Comparison of ENCODE assay signal across 19 cellular contexts in the genomic region with DNA sequence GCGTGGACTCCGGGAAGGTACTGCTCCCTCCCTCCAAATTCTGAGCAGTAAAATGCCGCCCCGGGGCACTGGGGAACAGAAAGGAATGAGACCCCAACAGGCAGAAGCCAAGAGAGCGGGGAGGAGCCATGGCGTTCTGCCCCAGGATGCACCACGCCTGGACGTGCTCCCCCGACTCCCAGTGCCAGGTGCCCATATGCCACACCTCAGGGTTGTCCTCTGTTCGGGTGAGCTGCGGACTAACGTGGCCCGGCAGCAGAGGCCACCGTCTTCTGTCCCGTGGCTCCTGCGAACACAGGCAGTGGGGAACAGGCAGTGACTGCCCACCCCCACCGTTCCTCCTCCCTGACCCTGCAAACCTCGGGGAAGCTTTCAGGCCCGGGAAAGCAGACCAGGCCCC. TPM values are rescaled to one million over a fixed set of nuclear protein-coding genes. Genes with fewer than 3 reads are reported as not detected.
DNase-seq lines count a peak whose midpoint lies in the region; ATAC-seq and TF ChIP-seq lines count a peak whose summit lies in the region.
"Had no signal": no experiment of that assay in that cellular context is flagged by ENCODE, and none has a peak within 500 bp of the region (broad histone marks: within the 10 kb centered on the region; RNA-seq: fewer than 3 reads in every experiment).

No MANE protein-coding gene starts in this region.

- dilution Hi-C loops in mammary epithelial cell (cut with HindIII; ENCODE audit: low sequenced_read_pairs): loop anchor here (5.0 to 10.0 kb wide), 2 partner anchors 159 to 256 kb away; no protein-coding TSS in a partner anchor

- H3K4me1 Mint-ChIP-seq in MCF 10A (ENCODE audit: insufficient read depth, unreplicated experiment): peaks cover 11% of the 10 kb centered on the region

- H3K4me3 ChIP-seq in mammary epithelial cell (replicated peaks in 1 of 3; ENCODE audit: insufficient read depth in 1 of 3, low read depth in 2 of 3, low read length in 3 of 3) (no peak overlapping the region), upper lobe of right lung (no peak overlapping the region)
- H3K4me3 ChIP-seq: body of pancreas, colonic mucosa, thoracic aorta had no signal

- H3K4me1 ChIP-seq in mammary epithelial cell (ENCODE audit: insufficient read depth, low read length): peaks cover 14% of the 10 kb centered on the region
- H3K4me1 ChIP-seq in upper lobe of right lung: peaks cover 14% of the 10 kb centered on the region

- H3K27ac ChIP-seq in mammary epithelial cell (ENCODE audit: insufficient read depth, low read depth, low read length) (no peak overlapping the region), upper lobe of right lung (no peak overlapping the region)
- H3K27ac ChIP-seq: C4-2B, colonic mucosa, parathyroid adenoma, thoracic aorta had no signal

- no peak overlapping the region for H3K4me2 ChIP-seq in mammary epithelial cell (ENCODE audit: insufficient read depth, low read depth, low read length)

- H3K36me3 ChIP-seq in mammary epithelial cell (ENCODE audit: insufficient read depth, low read length) (peaks cover 18% of the 10 kb centered on the region), upper lobe of right lung (peaks cover 47% of the 10 kb centered on the region)

- no peak for ATAC-seq in upper lobe of right lung
- ATAC-seq in activated naive CD4-positive, alpha-beta T cell treated with anti-CD3 and anti-CD28 coated beads, Interleukin-2, amount 50 U/mL, for 72 hours: no peak
- ATAC-seq: body of pancreas; natural killer cell treated with Interleukin-12 subunit alpha and Interleukin-12 subunit beta and Interleukin-15 and Interleukin-18, amount 100 ng/mL, for 72 hours; sciatic nerve; stimulated activated memory B cell treated with anti-CD40 and anti-IgM and Interleukin-4, amounts not matched to agents 10 μg/mL and 1 μg/mL and 100 μg/mL, for 72 hours had no signal

- TSS peak; percentile 29 for BruUV-seq in mammary epithelial cell (replicated peaks; lab: Mats Ljungman, UMichigan)
- no TSS peak for BruUV-seq in MCF 10A (replicated peaks; lab: Mats Ljungman, UMichigan)

- H4K20me1 ChIP-seq in mammary epithelial cell (ENCODE audit: insufficient read depth, low read length): no peaks in the 10 kb centered on the region

- TF ChIP-seq CTCF in mammary epithelial cell (conservative IDR thresholded peaks at IDR 0.05 in 1 of 2, IDR thresholded peaks at IDR 0.05 in 1 of 2; ENCODE audit: extremely low read depth in 1 of 2, insufficient read depth in 1 of 2, low read depth in 1 of 2, low read length in 2 of 2): no peak
- TF ChIP-seq CTCF in MCF 10A (IDR thresholded peaks at IDR 0.05; ENCODE audit: unreplicated experiment): no peak
- no peak for TF ChIP-seq CTCF in upper lobe of right lung (IDR thresholded peaks at IDR 0.05)

- H3K27ac Mint-ChIP-seq in MCF 10A (ENCODE audit: low read depth, unreplicated experiment): no peak overlapping the region
- H3K27ac Mint-ChIP-seq in activated naive CD4-positive, alpha-beta T cell treated with anti-CD3 and anti-CD28 coated beads, Interleukin-2, amount 50 U/mL, for 72 hours: peak overlapping the region in 1 of 2 donors; percentile 60
- H3K27ac Mint-ChIP-seq: activated naive CD4-positive, alpha-beta T cell treated with anti-CD3 and anti-CD28 coated beads, Interleukin-2, amount 50 U/mL, for 24 hours; IgD-negative memory B cell; mesothelial cell of epicardium; natural killer cell treated with Interleukin-12 subunit alpha and Interleukin-12 subunit beta and Interleukin-15 and Interleukin-18, amount 100 ng/mL, for 72 hours; stimulated activated memory B cell treated with anti-CD40 and anti-IgM and Interleukin-4, amounts not matched to agents 10 μg/mL and 1 μg/mL and 100 μg/mL, for 72 hours had no signal

- no peak overlapping the region for H3K9ac ChIP-seq in mammary epithelial cell (ENCODE audit: insufficient read depth, low read length)
- H3K9ac ChIP-seq: parathyroid adenoma had no signal

- no peak overlapping the region for H2AFZ ChIP-seq in mammary epithelial cell (ENCODE audit: low read depth, low read length)
- H2AFZ ChIP-seq: parathyroid adenoma had no signal

- no peaks in the 10 kb centered on the region for H3K27me3 Mint-ChIP-seq in MCF 10A (ENCODE audit: insufficient read depth, unreplicated experiment)
- H3K27me3 Mint-ChIP-seq: activated naive CD4-positive, alpha-beta T cell treated with anti-CD3 and anti-CD28 coated beads, Interleukin-2, amount 50 U/mL, for 24 hours; IgD-negative memory B cell; natural killer cell treated with Interleukin-12 subunit alpha and Interleukin-12 subunit beta and Interleukin-15 and Interleukin-18, amount 100 ng/mL, for 72 hours; stimulated activated memory B cell treated with anti-CD40 and anti-IgM and Interleukin-4, amounts not matched to agents 10 μg/mL and 1 μg/mL and 100 μg/mL, for 72 hours had no signal

- 84% methylated on average over 18 of the region's 19 CpGs for WGBS in mammary epithelial cell (ENCODE audit: low coverage, missing lambda C conversion rate)

- H3K79me2 ChIP-seq in mammary epithelial cell (ENCODE audit: insufficient read depth, low read length): peaks cover 48% of the 10 kb centered on the region
- H3K79me2 ChIP-seq: parathyroid adenoma had no signal

- DNase-seq in mammary epithelial cell (no peak), MCF 10A (ENCODE audit: unreplicated experiment) (no peak), upper lobe of right lung (peak; percentile 58)
- DNase-seq in activated naive CD4-positive, alpha-beta T cell treated with anti-CD3 and anti-CD28 coated beads, Interleukin-2, amount 50 U/mL, for 72 hours (ENCODE audit: low spot score in 2 of 2): no peak
- DNase-seq: activated CD4-positive, alpha-beta T cell treated with anti-CD3 and anti-CD28 coated beads for 48 hours; colonic mucosa; MM.1S; NCI-H1694; SHP77 had no signal

- no peaks in the 10 kb centered on the region for H3K27me3 ChIP-seq in mammary epithelial cell (ENCODE audit: insufficient read depth, low read length)
- H3K27me3 ChIP-seq in upper lobe of right lung: no peaks in the 10 kb centered on the region
- H3K27me3 ChIP-seq: body of pancreas, colonic mucosa had no signal

- H3K9me3 Mint-ChIP-seq in MCF 10A (ENCODE audit: unreplicated experiment): no peaks in the 10 kb centered on the region
- no peaks in the 10 kb centered on the region for H3K9me3 Mint-ChIP-seq in activated naive CD4-positive, alpha-beta T cell treated with anti-CD3 and anti-CD28 coated beads, Interleukin-2, amount 50 U/mL, for 72 hours
- H3K9me3 Mint-ChIP-seq: activated naive CD4-positive, alpha-beta T cell treated with anti-CD3 and anti-CD28 coated beads, Interleukin-2, amount 50 U/mL, for 24 hours; IgD-negative memory B cell; natural killer cell treated with Interleukin-12 subunit alpha and Interleukin-12 subunit beta and Interleukin-15 and Interleukin-18, amount 100 ng/mL, for 72 hours; stimulated activated memory B cell treated with anti-CD40 and anti-IgM and Interleukin-4, amounts not matched to agents 10 μg/mL and 1 μg/mL and 100 μg/mL, for 72 hours had no signal

- peaks cover 43% of the 10 kb centered on the region for H3K36me3 Mint-ChIP-seq in MCF 10A (ENCODE audit: insufficient read depth, unreplicated experiment)
- H3K36me3 Mint-ChIP-seq in activated naive CD4-positive, alpha-beta T cell treated with anti-CD3 and anti-CD28 coated beads, Interleukin-2, amount 50 U/mL, for 72 hours: peaks cover 23 to 36% of the 10 kb centered on the region in 2 donors

- intact Hi-C loops in mammary epithelial cell (cut with micrococcal nuclease) (no loop called here), MCF 10A (cut with micrococcal nuclease) (no loop called here), upper lobe of right lung (cut with DNase I) (loop anchor here (10.0 kb wide), 1 partner anchor 146 kb away; no protein-coding TSS in a partner anchor)

- in situ Hi-C loops in mammary epithelial cell (cut with MboI; ENCODE audit: low sequenced_read_pairs in 2 of 2): loop anchor here in 1 of 2 donors (10.0 kb wide), 1 partner anchor 146 kb away; no protein-coding TSS in a partner anchor

- no peaks in the 10 kb centered on the region for H3K9me3 ChIP-seq in mammary epithelial cell (replicated peaks; ENCODE audit: insufficient read depth, low read length)
- no peaks in the 10 kb centered on the region for H3K9me3 ChIP-seq in upper lobe of right lung
- H3K9me3 ChIP-seq: body of pancreas, colonic mucosa, thoracic aorta had no signal

- H3K4me3 Mint-ChIP-seq in MCF 10A (ENCODE audit: unreplicated experiment): no peak overlapping the region
- H3K4me3 Mint-ChIP-seq: activated naive CD4-positive, alpha-beta T cell treated with anti-CD3 and anti-CD28 coated beads, Interleukin-2, amount 50 U/mL, for 24 hours; IgD-negative memory B cell; mesothelial cell of epicardium; natural killer cell treated with Interleukin-12 subunit alpha and Interleukin-12 subunit beta and Interleukin-15 and Interleukin-18, amount 100 ng/mL, for 72 hours; stimulated activated memory B cell treated with anti-CD40 and anti-IgM and Interleukin-4, amounts not matched to agents 10 μg/mL and 1 μg/mL and 100 μg/mL, for 72 hours had no signal

- CTCF ChIA-PET in mammary epithelial cell (lab: Charles Lee; ENCODE audit: low non-redundant PET) (interaction anchor here (0.6 kb wide), 1 partner anchor 145 kb away, joined by 7 read pairs; no protein-coding TSS in a partner anchor), MCF 10A (lab: Yijun Ruan, JAX) (interaction anchor here (0.9 to 5.1 kb wide), 8 partner anchors 11 to 291 kb away, joined by 3 to 72 read pairs (median 8); no protein-coding TSS in a partner anchor)

- POLR2A ChIA-PET in MCF 10A (lab: Yijun Ruan, JAX): no interaction called here

RNA-seq across cellular contexts. Expression of a gene that starts 4.8 kb away (rescaled TPM):
- total RNA-seq in mammary epithelial cell (10 to 100 TPM in 1 of 2 donors, 1 to 10 TPM in 1; 6.8 to 27.2 TPM), MCF 10A (2022) (30.2 and 40.5 TPM in 2 replicates), upper lobe of right lung (15.9 TPM)
- 14.7 TPM for polyA plus RNA-seq in mammary epithelial cell
- polyA minus RNA-seq in mammary epithelial cell: 8.3 TPM
- total RNA-seq in activated naive CD4-positive, alpha-beta T cell treated with anti-CD3 and anti-CD28 coated beads, Interleukin-2, amount 50 U/mL, for 72 hours: 10 to 100 TPM; 10.7 to 22.0 TPM

RNA-seq across cellular contexts. Expression of a gene that starts 16.7 kb away (rescaled TPM):
- 10 to 100 TPM; 17.2 to 35.4 TPM for total RNA-seq in mammary epithelial cell
- 18.6 TPM for polyA plus RNA-seq in mammary epithelial cell
- polyA minus RNA-seq in mammary epithelial cell: 78.3 TPM
- total RNA-seq in MCF 10A (2022): 29.3 and 32.6 TPM in 2 replicates
- total RNA-seq in upper lobe of right lung: 25.8 TPM
- total RNA-seq in activated naive CD4-positive, alpha-beta T cell treated with anti-CD3 and anti-CD28 coated beads, Interleukin-2, amount 50 U/mL, for 72 hours: 10 to 100 TPM; 27.7 to 29.4 TPM

RNA-seq across cellular contexts. Expression of a gene that starts 16.8 kb away (rescaled TPM):
- 1,000 to 10,000 TPM; 1,339 to 1,542 TPM for total RNA-seq in mammary epithelial cell
- polyA plus RNA-seq in mammary epithelial cell: 3,578 TPM
- 1,906 TPM for polyA minus RNA-seq in mammary epithelial cell
- 2,129 and 2,395 TPM in 2 replicates for total RNA-seq in MCF 10A (2022)
- 1,380 TPM for total RNA-seq in upper lobe of right lung
- 1,000 to 10,000 TPM; 3,254 to 3,908 TPM for total RNA-seq in activated naive CD4-positive, alpha-beta T cell treated with anti-CD3 and anti-CD28 coated beads, Interleukin-2, amount 50 U/mL, for 72 hours

RNA-seq across cellular contexts. Expression of a gene that starts 25.1 kb away (rescaled TPM):
- total RNA-seq in mammary epithelial cell: 10 to 100 TPM; 17.5 to 23.4 TPM
- polyA plus RNA-seq in mammary epithelial cell: 43.5 TPM
- polyA minus RNA-seq in mammary epithelial cell: 24.5 TPM
- total RNA-seq in MCF 10A (2022): 30.8 and 31.2 TPM in 2 replicates
- total RNA-seq in upper lobe of right lung: 43.9 TPM
- total RNA-seq in activated naive CD4-positive, alpha-beta T cell treated with anti-CD3 and anti-CD28 coated beads, Interleukin-2, amount 50 U/mL, for 72 hours: 10 to 100 TPM; 20.2 to 24.9 TPM

RNA-seq across cellular contexts. Expression of a gene that starts 25.1 kb away (rescaled TPM):
- total RNA-seq in mammary epithelial cell (10 to 100 TPM; 22.5 to 42.2 TPM), MCF 10A (2022) (28.2 and 39.5 TPM in 2 replicates), upper lobe of right lung (12.0 TPM)
- polyA plus RNA-seq in mammary epithelial cell: 39.2 TPM
- 35.4 TPM for polyA minus RNA-seq in mammary epithelial cell
- total RNA-seq in activated naive CD4-positive, alpha-beta T cell treated with anti-CD3 and anti-CD28 coated beads, Interleukin-2, amount 50 U/mL, for 72 hours: 10 to 100 TPM in 1 of 2 donors, 1 to 10 TPM in 1; 10.0 to 12.9 TPM
